Comparison of ENCODE assay signal across 12 cellular contexts in the genomic region with DNA sequence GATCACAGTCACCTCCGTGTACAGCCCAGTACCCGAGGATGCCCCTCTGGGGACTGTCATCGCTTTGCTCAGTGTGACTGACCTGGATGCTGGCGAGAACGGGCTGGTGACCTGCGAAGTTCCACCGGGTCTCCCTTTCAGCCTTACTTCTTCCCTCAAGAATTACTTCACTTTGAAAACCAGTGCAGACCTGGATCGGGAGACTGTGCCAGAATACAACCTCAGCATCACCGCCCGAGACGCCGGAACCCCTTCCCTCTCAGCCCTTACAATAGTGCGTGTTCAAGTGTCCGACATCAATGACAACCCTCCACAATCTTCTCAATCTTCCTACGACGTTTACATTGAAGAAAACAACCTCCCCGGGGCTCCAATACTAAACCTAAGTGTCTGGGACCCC. TPM values are rescaled to one million over a fixed set of nuclear protein-coding genes. Genes with fewer than 3 reads are reported as not detected.
DNase-seq lines count a peak whose midpoint lies in the region; ATAC-seq, FAIRE-seq and TF ChIP-seq lines count a peak whose summit lies in the region.
"Had no signal": no experiment of that assay in that cellular context is flagged by ENCODE, and none has a peak within 500 bp of the region (broad histone marks: within the 10 kb centered on the region; RNA-seq: fewer than 3 reads in every experiment).

No MANE protein-coding gene starts in this region.

- no peak for TF ChIP-seq CTCF in kidney (IDR thresholded peaks at IDR 0.05; ENCODE audit: borderline replicate concordance, extremely low read depth, insufficient read depth)

- no peak for FAIRE-seq in kidney (lab: Jason Lieb, UNC)
- FAIRE-seq: A204.1 had no signal

- peaks cover 69% of the 10 kb centered on the region for H3K27me3 Mint-ChIP-seq in T-helper 2 cell treated with Interferon-gamma antibody and Interleukin-4, amounts not matched to agents 5 μg/mL and 100 μg/mL, for 36 hours (ENCODE audit: low read depth)
- H3K27me3 Mint-ChIP-seq in activated naive CD8-positive, alpha-beta T cell treated with anti-CD3 and anti-CD28 coated beads for 36 hours = peaks cover 73% of the 10 kb centered on the region
- H3K27me3 Mint-ChIP-seq in stimulated activated memory B cell treated with anti-CD40 and anti-IgM and Interleukin-4, amounts not matched to agents 10 μg/mL and 1 μg/mL and 100 μg/mL, for 72 hours = peaks cover 55% of the 10 kb centered on the region

- H3K36me3 Mint-ChIP-seq in T-helper 2 cell treated with Interferon-gamma antibody and Interleukin-4, amounts not matched to agents 5 μg/mL and 100 μg/mL, for 36 hours (ENCODE audit: low read depth) = no peaks in the 10 kb centered on the region
- H3K36me3 Mint-ChIP-seq in activated naive CD8-positive, alpha-beta T cell treated with anti-CD3 and anti-CD28 coated beads for 36 hours = no peaks in the 10 kb centered on the region
- H3K36me3 Mint-ChIP-seq in stimulated activated memory B cell treated with anti-CD40 and anti-IgM and Interleukin-4, amounts not matched to agents 10 μg/mL and 1 μg/mL and 100 μg/mL, for 72 hours = no peaks in the 10 kb centered on the region

- H3K9me3 ChIP-seq in kidney (ENCODE audit: control insufficient read depth in 1 of 2, low read length in 2 of 2) = no peaks in the 10 kb centered on the region

- ATAC-seq in stimulated activated memory B cell treated with anti-CD40 and anti-IgM and Interleukin-4, amounts not matched to agents 10 μg/mL and 1 μg/mL and 100 μg/mL, for 72 hours = no peak
- ATAC-seq in GM21825 (IDR thresholded peaks at IDR 0.05; ENCODE audit: unreplicated experiment) = no peak

- peaks cover 14% of the 10 kb centered on the region for H3K4me1 Mint-ChIP-seq in T-helper 2 cell treated with Interferon-gamma antibody and Interleukin-4, amounts not matched to agents 5 μg/mL and 100 μg/mL, for 36 hours (ENCODE audit: low read depth)
- H3K4me1 Mint-ChIP-seq in activated naive CD8-positive, alpha-beta T cell treated with anti-CD3 and anti-CD28 coated beads for 36 hours = peaks cover 20% of the 10 kb centered on the region
- H3K4me1 Mint-ChIP-seq in stimulated activated memory B cell treated with anti-CD40 and anti-IgM and Interleukin-4, amounts not matched to agents 10 μg/mL and 1 μg/mL and 100 μg/mL, for 72 hours = peaks cover 33% of the 10 kb centered on the region

- no peak for DNase-seq in T-helper 2 cell treated with Interferon-gamma antibody and Interleukin-4, amounts not matched to agents 5 μg/mL and 100 μg/mL, for 36 hours (ENCODE audit: low spot score)
- DNase-seq in T-helper 2 cell (no peak), kidney (no peak), SW480 (ENCODE audit: low spot score) (no peak)
- DNase-seq in activated naive CD8-positive, alpha-beta T cell treated with anti-CD3 and anti-CD28 coated beads for 36 hours = no peak
- DNase-seq in stimulated activated CD4-positive, alpha-beta T cell treated with anti-CD3 and anti-CD28 coated beads, Interleukin-2, amount 100 ng/mL, for 48 hours = no peak
- DNase-seq: RPMI8226 had no signal

- peaks cover 4 to 20% of the 10 kb centered on the region in 2 donors for H3K4me1 ChIP-seq in kidney (ENCODE audit: control insufficient read depth in 1 of 2, insufficient read depth in 1 of 2, low read depth in 1 of 2, low read length in 2 of 2)

- peak overlapping the region; percentile 11 to 76 for H3K9ac ChIP-seq in kidney (ENCODE audit: low read length in 2 of 2)

- no peak overlapping the region for H3K27ac Mint-ChIP-seq in T-helper 2 cell treated with Interferon-gamma antibody and Interleukin-4, amounts not matched to agents 5 μg/mL and 100 μg/mL, for 36 hours
- H3K27ac Mint-ChIP-seq in activated naive CD8-positive, alpha-beta T cell treated with anti-CD3 and anti-CD28 coated beads for 36 hours = no peak overlapping the region
- H3K27ac Mint-ChIP-seq in stimulated activated memory B cell treated with anti-CD40 and anti-IgM and Interleukin-4, amounts not matched to agents 10 μg/mL and 1 μg/mL and 100 μg/mL, for 72 hours = no peak overlapping the region

- H3K4me3 ChIP-seq in kidney (ENCODE audit: low read length in 2 of 2) = peak overlapping the region; percentile 75 to 86

- peak overlapping the region; percentile 54 for H3K4me3 Mint-ChIP-seq in T-helper 2 cell treated with Interferon-gamma antibody and Interleukin-4, amounts not matched to agents 5 μg/mL and 100 μg/mL, for 36 hours
- peak overlapping the region; percentile 45 for H3K4me3 Mint-ChIP-seq in activated naive CD8-positive, alpha-beta T cell treated with anti-CD3 and anti-CD28 coated beads for 36 hours
- peak overlapping the region; percentile 94 for H3K4me3 Mint-ChIP-seq in stimulated activated memory B cell treated with anti-CD40 and anti-IgM and Interleukin-4, amounts not matched to agents 10 μg/mL and 1 μg/mL and 100 μg/mL, for 72 hours

- H3K9me3 Mint-ChIP-seq in T-helper 2 cell treated with Interferon-gamma antibody and Interleukin-4, amounts not matched to agents 5 μg/mL and 100 μg/mL, for 36 hours = no peaks in the 10 kb centered on the region
- H3K9me3 Mint-ChIP-seq in activated naive CD8-positive, alpha-beta T cell treated with anti-CD3 and anti-CD28 coated beads for 36 hours = no peaks in the 10 kb centered on the region
- no peaks in the 10 kb centered on the region for H3K9me3 Mint-ChIP-seq in stimulated activated memory B cell treated with anti-CD40 and anti-IgM and Interleukin-4, amounts not matched to agents 10 μg/mL and 1 μg/mL and 100 μg/mL, for 72 hours

- no peak overlapping the region for H3K27ac ChIP-seq in kidney (ENCODE audit: low read depth in 2 of 2, low read length in 2 of 2)
- H3K27ac ChIP-seq: cardiac muscle cell, HL-60 had no signal

- no peaks in the 10 kb centered on the region for H3K36me3 ChIP-seq in kidney (ENCODE audit: control insufficient read depth in 1 of 2, insufficient read depth in 2 of 2, low read length in 2 of 2)
- H3K36me3 ChIP-seq: cardiac muscle cell had no signal

- intact Hi-C loops in kidney (cut with DNase I) = no loop called here

RNA-seq across cellular contexts. Expression of gene PCDHGC3, which starts 1.4 kb away (rescaled TPM):
- total RNA-seq in activated naive CD8-positive, alpha-beta T cell treated with anti-CD3 and anti-CD28 coated beads for 36 hours = under 1 TPM in 1 of 2 experiments, not detected in 1; 0.33 TPM
- total RNA-seq in kidney = 51.5 TPM
- 41.0 TPM for polyA plus RNA-seq in kidney (ENCODE audit: insufficient read depth, low read depth, low replicate concordance)

RNA-seq across cellular contexts. Expression of gene PCDHGC4, which starts 7.7 kb away (rescaled TPM):
- total RNA-seq in activated naive CD8-positive, alpha-beta T cell treated with anti-CD3 and anti-CD28 coated beads for 36 hours = not detected
- 1.5 TPM for total RNA-seq in kidney
- polyA plus RNA-seq in kidney (ENCODE audit: insufficient read depth, low read depth, low replicate concordance) = not detected

RNA-seq across cellular contexts. Expression of gene PCDHGC5, which starts 11.7 kb away (rescaled TPM):
- total RNA-seq in activated naive CD8-positive, alpha-beta T cell treated with anti-CD3 and anti-CD28 coated beads for 36 hours = not detected
- total RNA-seq in kidney = 1.4 TPM
- polyA plus RNA-seq in kidney (ENCODE audit: insufficient read depth, low read depth, low replicate concordance) = not detected
- polyA plus RNA-seq: cardiac muscle cell had no signal

RNA-seq across cellular contexts. Expression of gene PCDHGA12, which starts 46.9 kb away (rescaled TPM):
- total RNA-seq in activated naive CD8-positive, alpha-beta T cell treated with anti-CD3 and anti-CD28 coated beads for 36 hours = under 1 TPM in 1 of 2 experiments, not detected in 1; 0.08 TPM
- 4.0 TPM for total RNA-seq in kidney
- polyA plus RNA-seq in kidney (ENCODE audit: insufficient read depth, low read depth, low replicate concordance) = 0.24 TPM

RNA-seq across cellular contexts. Expression of gene PCDHGA11, which starts 56.3 kb away (rescaled TPM):
- total RNA-seq in activated naive CD8-positive, alpha-beta T cell treated with anti-CD3 and anti-CD28 coated beads for 36 hours = under 1 TPM in 1 of 2 experiments, not detected in 1; 0.06 TPM
- 3.6 TPM for total RNA-seq in kidney
- 0.37 TPM for polyA plus RNA-seq in kidney (ENCODE audit: insufficient read depth, low read depth, low replicate concordance)

Comparison
In these comparisons a context has a peak if more than half of its experiments do, and no peak if none do; other contexts are left out.
1. RNA of gene PCDHGC3, which starts 1.4 kb away (total RNA-seq): 51.5 TPM in kidney (single experiment); 0.33 TPM in activated naive CD8-positive, alpha-beta T cell treated with anti-CD3 and anti-CD28 coated beads for 36 hours; every median in the first group is over 10 times any median in the second.
2. Peak in every context shown above with its lines, with median percentiles within 50 percentile points of each other: H3K4me3 Mint-ChIP-seq.